In genomic region chr9:22240619-22241018, GRCh38 we compare ENCODE assay signal across 8 cellular contexts.
DNase-seq lines count a peak whose midpoint lies in the region; ATAC-seq lines count a peak whose summit lies in the region.

No MANE protein-coding gene starts in this region.

- peaks cover 39% of the 10 kb centered on the region for H3K4me1 Mint-ChIP-seq in activated naive CD8-positive, alpha-beta T cell treated with anti-CD3 and anti-CD28 coated beads, Interleukin-2, amount 10 ng/mL, durations not matched to agents 7 days and 5 days

- ATAC-seq in HG03066 (IDR thresholded peaks at IDR 0.05; ENCODE audit: low read depth, unreplicated experiment): peak; percentile 77
- peak; percentile 77 for ATAC-seq in activated naive CD8-positive, alpha-beta T cell treated with anti-CD3 and anti-CD28 coated beads, Interleukin-2, amount 10 ng/mL, durations not matched to agents 7 days and 5 days (ENCODE audit: low read depth)

- no peaks in the 10 kb centered on the region for H3K9me3 Mint-ChIP-seq in activated naive CD8-positive, alpha-beta T cell treated with anti-CD3 and anti-CD28 coated beads, Interleukin-2, amount 10 ng/mL, durations not matched to agents 7 days and 5 days

- no peaks in the 10 kb centered on the region for H3K36me3 Mint-ChIP-seq in activated naive CD8-positive, alpha-beta T cell treated with anti-CD3 and anti-CD28 coated beads, Interleukin-2, amount 10 ng/mL, durations not matched to agents 7 days and 5 days

- DNase-seq in stimulated activated CD4-positive, alpha-beta T cell treated with anti-CD3 and anti-CD28 coated beads, Interleukin-4, amount 100 ng/mL, for 24 hours: peak; percentile 21
- no peak for DNase-seq in stimulated activated CD4-positive, alpha-beta T cell treated with anti-CD3 and anti-CD28 coated beads, Interleukin-12 subunit alpha, Interleukin-12 subunit beta, amount 100 ng/mL, for 4 hours
- no peak for DNase-seq in activated naive CD8-positive, alpha-beta T cell treated with anti-CD3 and anti-CD28 coated beads, Interleukin-2, amount 10 ng/mL, durations not matched to agents 7 days and 5 days
- DNase-seq in A172 (ENCODE audit: low spot score): no peak
- no peak for DNase-seq in stimulated activated CD8-positive, alpha-beta memory T cell treated with anti-CD3 and anti-CD28 coated beads, Interleukin-4, amount 100 ng/mL, for 48 hours
- DNase-seq in cortex of kidney (lab: John Stamatoyannopoulos, UW): no peak
- DNase-seq in NCI-H1092 (lab: John Stamatoyannopoulos, UW): no peak

- H3K4me3 Mint-ChIP-seq in activated naive CD8-positive, alpha-beta T cell treated with anti-CD3 and anti-CD28 coated beads, Interleukin-2, amount 10 ng/mL, durations not matched to agents 7 days and 5 days: no peak overlapping the region

- POLR2A ChIA-PET in activated naive CD8-positive, alpha-beta T cell treated with anti-CD3 and anti-CD28 coated beads, Interleukin-2, amount 10 ng/mL, durations not matched to agents 7 days and 5 days (lab: Charles Lee): interaction anchor here (1.0 kb wide), 1 partner anchor 427 kb away, joined by 3 read pairs; no protein-coding TSS in a partner anchor

- H3K27me3 Mint-ChIP-seq in activated naive CD8-positive, alpha-beta T cell treated with anti-CD3 and anti-CD28 coated beads, Interleukin-2, amount 10 ng/mL, durations not matched to agents 7 days and 5 days: peaks cover 14% of the 10 kb centered on the region

- no peak overlapping the region for H3K27ac Mint-ChIP-seq in activated naive CD8-positive, alpha-beta T cell treated with anti-CD3 and anti-CD28 coated beads, Interleukin-2, amount 10 ng/mL, durations not matched to agents 7 days and 5 days
